In genomic region chr17:17514361-17514992, GRCh38 we compare ENCODE assay signal across 25 cellular contexts. TPM values are rescaled to one million over a fixed set of nuclear protein-coding genes. Genes with fewer than 3 reads are reported as not detected.
DNase-seq lines count a peak whose midpoint lies in the region; ATAC-seq and TF ChIP-seq lines count a peak whose summit lies in the region.
"Had no signal": no experiment of that assay in that cellular context is flagged by ENCODE, and none has a peak within 500 bp of the region (broad histone marks: within the 10 kb centered on the region; RNA-seq: fewer than 3 reads in every experiment).

No MANE protein-coding gene starts in this region.

- no peak overlapping the region for H3K4me3 Mint-ChIP-seq in HFFc6
- H3K4me3 Mint-ChIP-seq: activated CD4-positive, alpha-beta memory T cell treated with anti-CD3 and anti-CD28 coated beads for 36 hours; CD4-positive, alpha-beta memory T cell; endodermal cell had no signal

- no peaks in the 10 kb centered on the region for H3K9me3 Mint-ChIP-seq in HFFc6
- H3K9me3 Mint-ChIP-seq: activated CD4-positive, alpha-beta memory T cell treated with anti-CD3 and anti-CD28 coated beads for 36 hours; CD4-positive, alpha-beta memory T cell; endodermal cell; naive B cell had no signal

- POLR2A ChIA-PET in PC-9 (lab: Charles Lee; ENCODE audit: unreplicated experiment) = no interaction called here

- H3K4me3 ChIP-seq in smooth muscle cell (no peak overlapping the region), PC-9 (no peak overlapping the region)
- H3K4me3 ChIP-seq: esophagus squamous epithelium, SJCRH30, upper lobe of left lung had no signal

- H3F3A ChIP-seq in smooth muscle cell (ENCODE audit: low read depth) = no peaks in the 10 kb centered on the region
- H3F3A ChIP-seq in PC-9 (ENCODE audit: insufficient read depth, low read depth) = no peaks in the 10 kb centered on the region; the same call in 1 of the 2 replicates

- H3K9me3 ChIP-seq in smooth muscle cell (replicated peaks; ENCODE audit: low read depth) = no peaks in the 10 kb centered on the region
- no peaks in the 10 kb centered on the region for H3K9me3 ChIP-seq in PC-9 (ENCODE audit: insufficient read depth, low read depth)
- H3K9me3 ChIP-seq: esophagus squamous epithelium, SJCRH30, upper lobe of left lung had no signal

- 92% methylated on average over 16 of the region's 16 CpGs for WGBS in smooth muscle cell (ENCODE audit: low lambda C conversion rate)

- H3K4me1 ChIP-seq in smooth muscle cell (ENCODE audit: low read depth) (peaks cover 11% of the 10 kb centered on the region), PC-9 (replicated peaks; ENCODE audit: insufficient read depth) (peaks cover 24% of the 10 kb centered on the region)
- H3K4me1 ChIP-seq: upper lobe of left lung had no signal

- peaks cover 30% of the 10 kb centered on the region for H3K4me1 Mint-ChIP-seq in HFFc6 (ENCODE audit: low read depth)
- H3K4me1 Mint-ChIP-seq: endodermal cell had no signal

- DNase-seq in HFFc6 (no peak), NCI-H2171 treated with DMSO at 0.1 percent for 48 hours (lab: John Stamatoyannopoulos, UW) (peak; percentile 49), left colon (no peak), smooth muscle cell (lab: John Stamatoyannopoulos, UW; ENCODE audit: unreplicated experiment) (no peak), PC-9 (no peak), T-helper 2 cell (no peak)
- DNase-seq in stimulated activated naive CD4-positive, alpha-beta T cell treated with Interleukin-2 at 50 U/mL for 16 hours (lab: John Stamatoyannopoulos, UW) = no peak
- DNase-seq: activated CD4-positive, alpha-beta memory T cell treated with anti-CD3 and anti-CD28 coated beads for 36 hours; activated CD8-positive, alpha-beta memory T cell treated with anti-CD3 and anti-CD28 coated beads, Interleukin-2, amount 50 U/mL, for 48 hours; activated naive CD4-positive, alpha-beta T cell treated with anti-CD3 and anti-CD28 coated beads, Interleukin-2, amount 50 U/mL, for 16 hours; CD4-positive, alpha-beta memory T cell; esophagus squamous epithelium; foreskin melanocyte; MV-4-11; naive B cell; NCI-H146; occipital lobe; T-helper 1 cell; upper lobe of left lung had no signal

- CTCF ChIA-PET in PC-9 (lab: Charles Lee) = no interaction called here

- H3K36me3 ChIP-seq in smooth muscle cell (ENCODE audit: low read depth) (no peaks in the 10 kb centered on the region), PC-9 (ENCODE audit: low read depth) (no peaks in the 10 kb centered on the region)
- H3K36me3 ChIP-seq: SJCRH30, upper lobe of left lung had no signal

- no peak for TF ChIP-seq CTCF in HFFc6 (IDR thresholded peaks at IDR 0.05)
- no peak for TF ChIP-seq CTCF in smooth muscle cell (IDR thresholded peaks at IDR 0.05; ENCODE audit: borderline replicate concordance, insufficient read depth, poor library complexity, severe bottlenecking)
- no peak for TF ChIP-seq CTCF in PC-9 (conservative IDR thresholded peaks at IDR 0.05)

- H2AFZ ChIP-seq in smooth muscle cell (ENCODE audit: low read depth) (no peak overlapping the region), PC-9 (no peak overlapping the region)

- no peak overlapping the region for H3K9ac ChIP-seq in smooth muscle cell (ENCODE audit: low read depth)

- H3K27me3 Mint-ChIP-seq in HFFc6 (ENCODE audit: insufficient read depth) = peaks cover 11% of the 10 kb centered on the region
- H3K27me3 Mint-ChIP-seq: activated CD4-positive, alpha-beta memory T cell treated with anti-CD3 and anti-CD28 coated beads for 36 hours; CD4-positive, alpha-beta memory T cell; naive B cell had no signal

- H3K27me3 ChIP-seq in smooth muscle cell (ENCODE audit: low read depth) (no peaks in the 10 kb centered on the region), PC-9 (ENCODE audit: insufficient read depth, low read depth) (no peaks in the 10 kb centered on the region)
- H3K27me3 ChIP-seq: esophagus squamous epithelium, SJCRH30, upper lobe of left lung had no signal

- no TSS peak for BruUV-seq in PC-9 (replicated peaks; lab: Mats Ljungman, UMichigan)

- peak; percentile 38 for ATAC-seq in left colon
- ATAC-seq: activated CD4-positive, CD25-positive, alpha-beta regulatory T cell treated with anti-CD3 and anti-CD28 coated beads, Interleukin-2, amount 50 U/mL, for 24 hours; Panc1 had no signal

- H4K20me1 ChIP-seq in smooth muscle cell (ENCODE audit: low read depth) (peaks cover 21% of the 10 kb centered on the region), PC-9 (ENCODE audit: insufficient read depth) (peaks cover 92% of the 10 kb centered on the region)

- H3K27ac ChIP-seq in smooth muscle cell (ENCODE audit: low read depth) = peak overlapping the region; percentile 86
- H3K27ac ChIP-seq in PC-9 = no peak overlapping the region
- H3K27ac ChIP-seq: esophagus squamous epithelium, HL-60, upper lobe of left lung had no signal

- H3K9me2 ChIP-seq in PC-9 (ENCODE audit: insufficient read depth) = no peaks in the 10 kb centered on the region

- H3K4me2 ChIP-seq in smooth muscle cell (no peak overlapping the region), PC-9 (no peak overlapping the region)

- intact Hi-C loops in left colon (cut with DNase I, micrococcal nuclease) = no loop called here
- intact Hi-C loops in PC-9 (cut with micrococcal nuclease; ENCODE audit: unreplicated experiment) = no loop called here

- peak overlapping the region; percentile 95; the same call in 1 of the 2 replicates for H3K27ac Mint-ChIP-seq in HFFc6
- H3K27ac Mint-ChIP-seq: activated CD4-positive, alpha-beta memory T cell treated with anti-CD3 and anti-CD28 coated beads for 36 hours; endodermal cell; naive B cell had no signal

- H3K79me2 ChIP-seq in smooth muscle cell (ENCODE audit: low read depth) (no peaks in the 10 kb centered on the region), PC-9 (ENCODE audit: low read depth) (no peaks in the 10 kb centered on the region)

- no peaks in the 10 kb centered on the region; the same call in 1 of the 2 replicates for H3K36me3 Mint-ChIP-seq in HFFc6 (ENCODE audit: low read depth)
- H3K36me3 Mint-ChIP-seq: activated CD4-positive, alpha-beta memory T cell treated with anti-CD3 and anti-CD28 coated beads for 36 hours had no signal

RNA-seq across cellular contexts. Expression of gene RASD1, which starts 18.3 kb away (rescaled TPM):
- 1 to 10 TPM in 1 of 6 experiments, under 1 TPM in 5; 0.17 to 1.1 (median 0.43) TPM for total RNA-seq in HFFc6 (2021; fragmentation: NEBNext Ultra II Directional; extraction: Animal tissue kit (Norgen Biotek cat#: 25700))
- 10 to 100 TPM; 20.9 to 24.6 TPM for total RNA-seq in left colon
- total RNA-seq in smooth muscle cell = 1.4 and 5.0 TPM in 2 replicates
- 5.7 and 8.1 TPM in 2 replicates for polyA plus RNA-seq in smooth muscle cell
- 1.0 and 1.2 TPM in 2 replicates for total RNA-seq in PC-9 (2021)
- total RNA-seq: LHCN-M2, SJCRH30 had no signal

RNA-seq across cellular contexts. Expression of gene MED9, which starts 37.7 kb away (rescaled TPM):
- 1 to 10 TPM; 7.0 to 9.0 (median 7.9) TPM for total RNA-seq in HFFc6 (2021; fragmentation: NEBNext Ultra II Directional; extraction: Animal tissue kit (Norgen Biotek cat#: 25700))
- 10 to 100 TPM; 19.5 to 20.4 TPM for total RNA-seq in left colon
- 13.6 and 15.4 TPM in 2 replicates for total RNA-seq in smooth muscle cell
- polyA plus RNA-seq in smooth muscle cell = 8.4 and 9.6 TPM in 2 replicates
- total RNA-seq in PC-9 (2021) = 14.6 and 15.8 TPM in 2 replicates
